Comparison of ENCODE assay signal across 8 cellular contexts in the genomic region with DNA sequence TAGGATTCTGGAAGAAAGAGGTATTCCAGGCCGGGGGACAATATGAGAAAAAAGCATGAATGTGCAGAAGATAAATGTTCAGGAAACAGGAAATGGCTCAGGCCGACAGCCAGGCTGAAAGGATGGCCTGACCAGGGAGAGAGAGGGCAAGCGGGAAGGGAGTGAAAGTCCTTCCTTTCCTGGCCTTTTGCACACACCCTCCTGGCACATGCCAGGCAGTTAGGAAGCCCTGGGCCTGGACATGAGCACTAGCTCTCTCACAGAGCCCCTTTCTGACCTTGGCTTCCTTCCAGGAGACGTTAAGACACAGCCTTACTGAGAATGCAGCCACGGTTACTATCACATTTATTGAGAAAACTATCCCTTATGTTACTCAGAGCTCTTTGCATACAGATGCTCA. TPM values are rescaled to one million over a fixed set of nuclear protein-coding genes. Genes with fewer than 3 reads are reported as not detected.
DNase-seq lines count a peak whose midpoint lies in the region; ATAC-seq and TF ChIP-seq lines count a peak whose summit lies in the region.

No MANE protein-coding gene starts in this region.

- peaks cover 45% of the 10 kb centered on the region for H3K4me1 Mint-ChIP-seq in activated CD8-positive, alpha-beta T cell treated with anti-CD3 and anti-CD28 coated beads for 36 hours (ENCODE audit: low read depth)

- no peak for TF ChIP-seq CTCF in fibroblast of the aortic adventitia (IDR thresholded peaks at IDR 0.05; ENCODE audit: insufficient read depth, low read length)
- no peak for TF ChIP-seq CTCF in activated CD8-positive, alpha-beta T cell treated with anti-CD3 and anti-CD28 coated beads for 36 hours (IDR thresholded peaks at IDR 0.05)
- no peak for TF ChIP-seq CTCF in GM10248 (IDR thresholded peaks at IDR 0.05; ENCODE audit: control extremely low read depth, extremely low read depth, low read depth, missing control alignments)

- no peak overlapping the region for H3K4me3 Mint-ChIP-seq in activated CD8-positive, alpha-beta T cell treated with anti-CD3 and anti-CD28 coated beads for 36 hours

- H3K9me3 Mint-ChIP-seq in activated CD8-positive, alpha-beta T cell treated with anti-CD3 and anti-CD28 coated beads for 36 hours: no peaks in the 10 kb centered on the region

- H3K4me3 ChIP-seq in fibroblast of the aortic adventitia (ENCODE audit: low read depth, low read length): peak overlapping the region; percentile 13

- H3K27me3 Mint-ChIP-seq in activated CD8-positive, alpha-beta T cell treated with anti-CD3 and anti-CD28 coated beads for 36 hours: peaks cover 2% of the 10 kb centered on the region

- intact Hi-C loops in activated CD8-positive, alpha-beta T cell treated with anti-CD3 and anti-CD28 coated beads for 36 hours (cut with micrococcal nuclease): no loop called here

- CTCF ChIA-PET in activated CD8-positive, alpha-beta T cell treated with anti-CD3 and anti-CD28 coated beads for 36 hours (lab: Charles Lee): interaction anchor here (1.2 to 1.5 kb wide), 2 partner anchors 77 to 79 kb away, joined by 3 to 4 read pairs; no protein-coding TSS in a partner anchor
- CTCF ChIA-PET in GM10248 (lab: Yijun Ruan, JAX): interaction anchor here (0.8 kb wide), 1 partner anchor 211 kb away, joined by 3 read pairs; no protein-coding TSS in a partner anchor

- DNase-seq in ELR (ENCODE audit: low read depth): peak; percentile 70
- peak; percentile 81 for DNase-seq in RPMI8226
- DNase-seq in fibroblast of the aortic adventitia (ENCODE audit: low read depth): peak; percentile 90
- DNase-seq in renal cortical epithelial cell (ENCODE audit: low read depth): peak; percentile 77
- no peak for DNase-seq in activated CD8-positive, alpha-beta T cell treated with anti-CD3 and anti-CD28 coated beads for 36 hours
- no peak for DNase-seq in GM10248 (ENCODE audit: extremely low spot score)

- no peaks in the 10 kb centered on the region for H3K36me3 Mint-ChIP-seq in activated CD8-positive, alpha-beta T cell treated with anti-CD3 and anti-CD28 coated beads for 36 hours (ENCODE audit: low read depth)

- H3K27ac Mint-ChIP-seq in activated CD8-positive, alpha-beta T cell treated with anti-CD3 and anti-CD28 coated beads for 36 hours: no peak overlapping the region

- no peak for ATAC-seq in activated CD8-positive, alpha-beta T cell treated with anti-CD3 and anti-CD28 coated beads for 36 hours
- no peak for ATAC-seq in GM21423 (IDR thresholded peaks at IDR 0.05; ENCODE audit: unreplicated experiment)
- no peak for ATAC-seq in GM18867 (IDR thresholded peaks at IDR 0.05; ENCODE audit: unreplicated experiment)

- POLR2A ChIA-PET in activated CD8-positive, alpha-beta T cell treated with anti-CD3 and anti-CD28 coated beads for 36 hours (lab: Charles Lee): interaction anchor here (0.6 to 0.9 kb wide), 2 partner anchors 14 to 76 kb away, joined by 3 to 4 read pairs; no protein-coding TSS in a partner anchor
- POLR2A ChIA-PET in GM10248 (lab: Yijun Ruan, JAX): interaction anchor here (0.6 kb wide), 1 partner anchor 159 kb away, joined by 4 read pairs; no protein-coding TSS in a partner anchor

RNA-seq across cellular contexts. Expression of gene SMAD3, which starts 39.7 kb away (rescaled TPM):
- 53.6 and 96.3 TPM in 2 replicates for total RNA-seq in fibroblast of the aortic adventitia (ENCODE audit: low replicate concordance)
- 28.8 and 31.4 TPM in 2 replicates for total RNA-seq in renal cortical epithelial cell
- total RNA-seq in activated CD8-positive, alpha-beta T cell treated with anti-CD3 and anti-CD28 coated beads for 36 hours: 10 to 100 TPM; 22.3 to 24.7 TPM

Comparison
In these comparisons a context has a peak if more than half of its experiments do, and no peak if none do; other contexts are left out.
1. DNase-seq: peak in ELR (single experiment), RPMI8226 (single experiment), fibroblast of the aortic adventitia (single experiment) and renal cortical epithelial cell (single experiment); none in activated CD8-positive, alpha-beta T cell treated with anti-CD3 and anti-CD28 coated beads for 36 hours (single experiment) and GM10248 (single experiment).